Comparison of ENCODE assay signal across 8 cellular contexts in genomic region chr6:30327232-30327746, GRCh38. TPM values are rescaled to one million over a fixed set of nuclear protein-coding genes. Genes with fewer than 3 reads are reported as not detected.
DNase-seq lines count a peak whose midpoint lies in the region; TF ChIP-seq lines count a peak whose summit lies in the region.

No MANE protein-coding gene starts in this region.

- peak overlapping the region; percentile 80 for H3K23ac ChIP-seq in neuronal stem cell (ENCODE audit: low read depth, low read length, poor library complexity)

- H4K8ac ChIP-seq in neuronal stem cell (ENCODE audit: low read depth, low read length), result no peak overlapping the region

- H3K27ac ChIP-seq in neuronal stem cell (replicated peaks; ENCODE audit: low read length), result peak overlapping the region; percentile 7

- H3K4me1 ChIP-seq in endocrine pancreas (ENCODE audit: control insufficient read depth, insufficient read depth, low read length) (peaks cover 8% of the 10 kb centered on the region), neuronal stem cell (ENCODE audit: control insufficient read depth in 2 of 2, insufficient read depth in 1 of 2, low read depth in 1 of 2, low read length in 2 of 2) (peaks cover 2 to 11% of the 10 kb centered on the region in 2 donors)

- no peak overlapping the region for H2BK120ac ChIP-seq in neuronal stem cell (ENCODE audit: low read depth, low read length)

- no peak overlapping the region for H2BK12ac ChIP-seq in neuronal stem cell (ENCODE audit: low read length)

- H3K9me3 Mint-ChIP-seq in Calu3 (ENCODE audit: low read depth, unreplicated experiment), result no peaks in the 10 kb centered on the region

- peak overlapping the region; percentile 93 for H2BK5ac ChIP-seq in neuronal stem cell (ENCODE audit: low read length)

- H3K9me3 ChIP-seq in endocrine pancreas (ENCODE audit: control insufficient read depth, low read length) (no peaks in the 10 kb centered on the region), neuronal stem cell (replicated peaks in 1 of 2; ENCODE audit: control insufficient read depth in 2 of 2, insufficient read depth in 1 of 2, low read depth in 1 of 2, low read length in 2 of 2) (no peaks in the 10 kb centered on the region)

- peaks cover 1% of the 10 kb centered on the region for H3K79me1 ChIP-seq in neuronal stem cell (ENCODE audit: low read depth, low read length)

- no peaks in the 10 kb centered on the region for H3K36me3 ChIP-seq in endocrine pancreas (ENCODE audit: control insufficient read depth, insufficient read depth, low read length)
- H3K36me3 ChIP-seq in neuronal stem cell (replicated peaks in 1 of 2; ENCODE audit: control insufficient read depth in 2 of 2, insufficient read depth in 2 of 2, low read length in 2 of 2), result peaks cover 10 to 40% of the 10 kb centered on the region in 2 donors

- intact Hi-C loops in Calu3 (cut with micrococcal nuclease; ENCODE audit: unreplicated experiment), result loop anchor here (5.0 to 10.0 kb wide), 2 partner anchors 92 to 115 kb away; partner anchors contain the start of gene TRIM26

- CTCF ChIA-PET in Calu3 (lab: Charles Lee), result interaction anchor here (1.9 kb wide), 1 partner anchor 114 kb away, joined by 9 read pairs; the partner anchor contains the start of gene TRIM26

- no peak for DNase-seq in Calu3
- peak; percentile 34 for DNase-seq in NCI-H69 (lab: John Stamatoyannopoulos, UW)
- no peak for DNase-seq in neuronal stem cell (ENCODE audit: low spot score)
- DNase-seq in DMS53 treated with DMSO at 0.1 percent for 48 hours (lab: John Stamatoyannopoulos, UW; ENCODE audit: unreplicated experiment), result no peak
- no peak for DNase-seq in NCI-H1092 (lab: John Stamatoyannopoulos, UW)
- no peak for DNase-seq in NCI-H2081 treated with DMSO at 0.1 percent for 48 hours (lab: John Stamatoyannopoulos, UW)
- DNase-seq in NCI-H446 treated with DMSO at 0.1 percent for 48 hours (lab: John Stamatoyannopoulos, UW), result no peak

- H3K4me1 Mint-ChIP-seq in Calu3 (ENCODE audit: low read depth, unreplicated experiment), result peaks cover 49% of the 10 kb centered on the region

- no peak overlapping the region for H2AK5ac ChIP-seq in neuronal stem cell (ENCODE audit: low read depth, low read length)

- H3K9ac ChIP-seq in endocrine pancreas (ENCODE audit: control insufficient read depth, insufficient read depth, low read length) (peak overlapping the region; percentile 77), neuronal stem cell (ENCODE audit: low read depth, low read length, poor library complexity) (peak overlapping the region; percentile 97)

- no TSS peak for BruUV-seq in Calu3 (replicated peaks; lab: Mats Ljungman, UMichigan)

- peak overlapping the region; percentile 96 for H3K4me2 ChIP-seq in neuronal stem cell (ENCODE audit: insufficient read depth, low read length, poor library complexity, severe bottlenecking)

- no peaks in the 10 kb centered on the region for H3K27me3 Mint-ChIP-seq in Calu3 (ENCODE audit: unreplicated experiment)

- peak overlapping the region; percentile 100 for H3K4me3 Mint-ChIP-seq in Calu3 (ENCODE audit: low read depth, unreplicated experiment)

- no peak overlapping the region for H4K91ac ChIP-seq in neuronal stem cell (ENCODE audit: low read depth, low read length, poor library complexity)

- H2AFZ ChIP-seq in neuronal stem cell (ENCODE audit: low read length), result peak overlapping the region; percentile 99

- H3K4me3 ChIP-seq in endocrine pancreas (ENCODE audit: control insufficient read depth, insufficient read depth, low read length), result peak overlapping the region; percentile 63
- peak overlapping the region; percentile 92 to 98 for H3K4me3 ChIP-seq in neuronal stem cell (ENCODE audit: low read length in 2 of 2)

- no peak for TF ChIP-seq CTCF in Calu3 (IDR thresholded peaks at IDR 0.05; ENCODE audit: unreplicated experiment)

- H3K4ac ChIP-seq in neuronal stem cell (ENCODE audit: low read length), result no peak overlapping the region

- H3K27me3 ChIP-seq in endocrine pancreas (ENCODE audit: control insufficient read depth, insufficient read depth, low read length) (no peaks in the 10 kb centered on the region), neuronal stem cell (ENCODE audit: control insufficient read depth in 3 of 3, insufficient read depth in 3 of 3, low read depth in 1 of 3, low read length in 3 of 3) (no peaks in the 10 kb centered on the region)

- no peak overlapping the region for H2BK15ac ChIP-seq in neuronal stem cell (ENCODE audit: low read length)

- H3K36me3 Mint-ChIP-seq in Calu3 (ENCODE audit: insufficient read depth, unreplicated experiment), result peaks cover 50% of the 10 kb centered on the region

- H3K18ac ChIP-seq in neuronal stem cell (ENCODE audit: low read length), result peak overlapping the region; percentile 61

- WGBS in neuronal stem cell (ENCODE audit: extremely low coverage in 2 of 2, insufficient read length in 2 of 2, insufficient replicate concordance in 1 of 2), 2 donors, result no CpG with 5 or more reads among the region's 17 CpGs

- H3K14ac ChIP-seq in neuronal stem cell (ENCODE audit: low read length), result no peak overlapping the region

- peak overlapping the region; percentile 100 for H3K27ac Mint-ChIP-seq in Calu3 (ENCODE audit: unreplicated experiment)

RNA-seq across cellular contexts. Expression of gene TRIM39, which starts 0.6 kb away (rescaled TPM):
- total RNA-seq in Calu3 (2022), result 22.0 and 22.3 TPM in 2 replicates
- polyA plus RNA-seq in neuronal stem cell (2013, experiment 1 of 2), result 8.9 TPM
- polyA plus RNA-seq in neuronal stem cell (2013, experiment 2 of 2), result 7.8 TPM

RNA-seq across cellular contexts. Expression of gene RPP21, which starts 17.7 kb away (rescaled TPM):
- total RNA-seq in Calu3 (2022), result 53.3 and 64.2 TPM in 2 replicates
- polyA plus RNA-seq in neuronal stem cell (2013, experiment 1 of 2), result 140 TPM
- 136 TPM for polyA plus RNA-seq in neuronal stem cell (2013, experiment 2 of 2)
